In genomic region chr5:181191526-181192336, GRCh38 we compare ENCODE assay signal across 1 cellular context.
TF ChIP-seq lines count a peak whose summit lies in the region.

No MANE protein-coding gene starts in this region.

TF ChIP-seq in K562, 482 proteins besides CTCF, POLR2A, EP300 and RAD21 (continues in another document):
- TF ChIP-seq RNF2 (IDR thresholded peaks at IDR 0.05) = peak; percentile 75
- peak; percentile 78 for TF ChIP-seq NFIC (IDR thresholded peaks at IDR 0.05)
- no peak for TF ChIP-seq HNRNPUL1 (IDR thresholded peaks at IDR 0.05; ENCODE audit: low read length)
- TF ChIP-seq BHLHE40 (IDR thresholded peaks at IDR 0.05; ENCODE audit: low read length) = peak; percentile 84
- no peak for TF ChIP-seq ZNF76 (CRISPR knock-in tag; IDR thresholded peaks at IDR 0.05; ENCODE audit: borderline replicate concordance)
- peak; percentile 53; the same call in 1 of the 2 replicates for TF ChIP-seq GTF2F1 (IDR thresholded peaks at IDR 0.05; ENCODE audit: low read depth, low read length)
- TF ChIP-seq FOXJ2 (tag; IDR thresholded peaks at IDR 0.05) = peak; percentile 87
- no peak for TF ChIP-seq ZFP1 (CRISPR knock-in tag; IDR thresholded peaks at IDR 0.05)
- peak; percentile 85 for TF ChIP-seq BDP1 (IDR thresholded peaks at IDR 0.05; ENCODE audit: insufficient read depth, insufficient read length)
- TF ChIP-seq TRIM24 (IDR thresholded peaks at IDR 0.05) = peak in 1 of 2 experiments; percentile 62; a peak in 1 of 4 replicates
- TF ChIP-seq MTA1 (IDR thresholded peaks at IDR 0.05; ENCODE audit: borderline replicate concordance) = peak; percentile 25; the same call in 1 of the 2 replicates
- no peak for TF ChIP-seq ZNF212 (CRISPR knock-in tag; IDR thresholded peaks at IDR 0.05)
- no peak for TF ChIP-seq SLC30A9 (CRISPR knock-in tag; IDR thresholded peaks at IDR 0.05)
- TF ChIP-seq CBX3 (IDR thresholded peaks at IDR 0.05; ENCODE audit: borderline replicate concordance in 1 of 2, low read length in 2 of 2) = peak in 1 of 2 experiments; percentile 15; a peak in 1 of 3 replicates
- peak; percentile 80 for TF ChIP-seq HNRNPLL (IDR thresholded peaks at IDR 0.05; ENCODE audit: low read depth, low read length, poor library complexity, severe bottlenecking)
- peak; percentile 76; the same call in 1 of the 2 replicates for TF ChIP-seq BRD4 (IDR thresholded peaks at IDR 0.05)
- TF ChIP-seq SPI1 (IDR thresholded peaks at IDR 0.05; ENCODE audit: borderline replicate concordance, low read depth, low read length) = peak; percentile 55
- peak; percentile 45; the same call in 1 of the 2 replicates for TF ChIP-seq E2F3 (CRISPR knock-in tag; IDR thresholded peaks at IDR 0.05)
- TF ChIP-seq, protein P1, sequence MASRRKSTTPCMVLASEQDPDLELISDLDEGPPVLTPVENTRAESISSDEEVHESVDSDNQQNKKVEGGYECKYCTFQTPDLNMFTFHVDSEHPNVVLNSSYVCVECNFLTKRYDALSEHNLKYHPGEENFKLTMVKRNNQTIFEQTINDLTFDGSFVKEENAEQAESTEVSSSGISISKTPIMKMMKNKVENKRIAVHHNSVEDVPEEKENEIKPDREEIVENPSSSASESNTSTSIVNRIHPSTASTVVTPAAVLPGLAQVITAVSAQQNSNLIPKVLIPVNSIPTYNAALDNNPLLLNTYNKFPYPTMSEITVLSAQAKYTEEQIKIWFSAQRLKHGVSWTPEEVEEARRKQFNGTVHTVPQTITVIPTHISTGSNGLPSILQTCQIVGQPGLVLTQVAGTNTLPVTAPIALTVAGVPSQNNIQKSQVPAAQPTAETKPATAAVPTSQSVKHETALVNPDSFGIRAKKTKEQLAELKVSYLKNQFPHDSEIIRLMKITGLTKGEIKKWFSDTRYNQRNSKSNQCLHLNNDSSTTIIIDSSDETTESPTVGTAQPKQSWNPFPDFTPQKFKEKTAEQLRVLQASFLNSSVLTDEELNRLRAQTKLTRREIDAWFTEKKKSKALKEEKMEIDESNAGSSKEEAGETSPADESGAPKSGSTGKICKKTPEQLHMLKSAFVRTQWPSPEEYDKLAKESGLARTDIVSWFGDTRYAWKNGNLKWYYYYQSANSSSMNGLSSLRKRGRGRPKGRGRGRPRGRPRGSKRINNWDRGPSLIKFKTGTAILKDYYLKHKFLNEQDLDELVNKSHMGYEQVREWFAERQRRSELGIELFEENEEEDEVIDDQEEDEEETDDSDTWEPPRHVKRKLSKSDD (conservative IDR thresholded peaks at IDR 0.05; ENCODE audit: low read length) = peak; percentile 48; the same call in 1 of the 2 replicates
- no peak for TF ChIP-seq NCOA1 (IDR thresholded peaks at IDR 0.05; ENCODE audit: low read depth)
- no peak for TF ChIP-seq TAF1 (IDR thresholded peaks at IDR 0.05; ENCODE audit: control insufficient read depth, extremely low read depth, insufficient read depth, low read length, severe bottlenecking)
- TF ChIP-seq RB1 (IDR thresholded peaks at IDR 0.05; ENCODE audit: low read depth) = peak; percentile 86
- TF ChIP-seq, protein P2, sequence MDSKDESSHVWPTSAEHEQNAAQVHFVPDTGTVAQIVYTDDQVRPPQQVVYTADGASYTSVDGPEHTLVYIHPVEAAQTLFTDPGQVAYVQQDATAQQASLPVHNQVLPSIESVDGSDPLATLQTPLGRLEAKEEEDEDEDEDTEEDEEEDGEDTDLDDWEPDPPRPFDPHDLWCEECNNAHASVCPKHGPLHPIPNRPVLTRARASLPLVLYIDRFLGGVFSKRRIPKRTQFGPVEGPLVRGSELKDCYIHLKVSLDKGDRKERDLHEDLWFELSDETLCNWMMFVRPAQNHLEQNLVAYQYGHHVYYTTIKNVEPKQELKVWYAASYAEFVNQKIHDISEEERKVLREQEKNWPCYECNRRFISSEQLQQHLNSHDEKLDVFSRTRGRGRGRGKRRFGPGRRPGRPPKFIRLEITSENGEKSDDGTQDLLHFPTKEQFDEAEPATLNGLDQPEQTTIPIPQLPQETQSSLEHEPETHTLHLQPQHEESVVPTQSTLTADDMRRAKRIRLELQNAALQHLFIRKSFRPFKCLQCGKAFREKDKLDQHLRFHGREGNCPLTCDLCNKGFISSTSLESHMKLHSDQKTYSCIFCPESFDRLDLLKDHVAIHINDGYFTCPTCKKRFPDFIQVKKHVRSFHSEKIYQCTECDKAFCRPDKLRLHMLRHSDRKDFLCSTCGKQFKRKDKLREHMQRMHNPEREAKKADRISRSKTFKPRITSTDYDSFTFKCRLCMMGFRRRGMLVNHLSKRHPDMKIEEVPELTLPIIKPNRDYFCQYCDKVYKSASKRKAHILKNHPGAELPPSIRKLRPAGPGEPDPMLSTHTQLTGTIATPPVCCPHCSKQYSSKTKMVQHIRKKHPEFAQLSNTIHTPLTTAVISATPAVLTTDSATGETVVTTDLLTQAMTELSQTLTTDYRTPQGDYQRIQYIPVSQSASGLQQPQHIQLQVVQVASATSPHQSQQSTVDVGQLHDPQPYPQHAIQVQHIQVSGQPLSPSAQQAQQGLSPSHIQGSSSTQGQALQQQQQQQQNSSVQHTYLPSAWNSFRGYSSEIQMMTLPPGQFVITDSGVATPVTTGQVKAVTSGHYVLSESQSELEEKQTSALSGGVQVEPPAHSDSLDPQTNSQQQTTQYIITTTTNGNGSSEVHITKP (IDR thresholded peaks at IDR 0.05; ENCODE audit: partially characterized antibody) = peak; percentile 41
- TF ChIP-seq NR4A1 (CRISPR knock-in tag; IDR thresholded peaks at IDR 0.05) = no peak
- TF ChIP-seq NR4A1 (tag; IDR thresholded peaks at IDR 0.05) = 0 out of 2 replicates have a peak, but pooled peaks have one; percentile 21
- TF ChIP-seq CTBP1 (IDR thresholded peaks at IDR 0.05; ENCODE audit: borderline replicate concordance) = peak; percentile 99
- no peak for TF ChIP-seq ZNF551 (CRISPR knock-in tag; IDR thresholded peaks at IDR 0.05)
- TF ChIP-seq ETV1 (tag; conservative IDR thresholded peaks at IDR 0.05; ENCODE audit: low read depth) = peak; percentile 72
- TF ChIP-seq, protein P3, sequence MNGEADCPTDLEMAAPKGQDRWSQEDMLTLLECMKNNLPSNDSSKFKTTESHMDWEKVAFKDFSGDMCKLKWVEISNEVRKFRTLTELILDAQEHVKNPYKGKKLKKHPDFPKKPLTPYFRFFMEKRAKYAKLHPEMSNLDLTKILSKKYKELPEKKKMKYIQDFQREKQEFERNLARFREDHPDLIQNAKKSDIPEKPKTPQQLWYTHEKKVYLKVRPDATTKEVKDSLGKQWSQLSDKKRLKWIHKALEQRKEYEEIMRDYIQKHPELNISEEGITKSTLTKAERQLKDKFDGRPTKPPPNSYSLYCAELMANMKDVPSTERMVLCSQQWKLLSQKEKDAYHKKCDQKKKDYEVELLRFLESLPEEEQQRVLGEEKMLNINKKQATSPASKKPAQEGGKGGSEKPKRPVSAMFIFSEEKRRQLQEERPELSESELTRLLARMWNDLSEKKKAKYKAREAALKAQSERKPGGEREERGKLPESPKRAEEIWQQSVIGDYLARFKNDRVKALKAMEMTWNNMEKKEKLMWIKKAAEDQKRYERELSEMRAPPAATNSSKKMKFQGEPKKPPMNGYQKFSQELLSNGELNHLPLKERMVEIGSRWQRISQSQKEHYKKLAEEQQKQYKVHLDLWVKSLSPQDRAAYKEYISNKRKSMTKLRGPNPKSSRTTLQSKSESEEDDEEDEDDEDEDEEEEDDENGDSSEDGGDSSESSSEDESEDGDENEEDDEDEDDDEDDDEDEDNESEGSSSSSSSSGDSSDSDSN (IDR thresholded peaks at IDR 0.05; ENCODE audit: borderline replicate concordance in 1 of 2, low read depth in 2 of 2, low read length in 2 of 2) = peak; percentile 27 to 54; a peak in 1 of 4 replicates
- TF ChIP-seq HNRNPH1 (optimal IDR thresholded peaks at IDR 0.05; ENCODE audit: low read depth, low read length) = no peak
- peak; percentile 82 for TF ChIP-seq VEZF1 (CRISPR knock-in tag; IDR thresholded peaks at IDR 0.05)
- 0 out of 2 replicates have a peak, but pooled peaks have one; percentile 35 for TF ChIP-seq ZBTB26 (CRISPR knock-in tag; IDR thresholded peaks at IDR 0.05)
- TF ChIP-seq TSHZ1 (CRISPR knock-in tag; IDR thresholded peaks at IDR 0.05) = no peak
- peak; percentile 85 for TF ChIP-seq ELF2 (CRISPR knock-in tag; IDR thresholded peaks at IDR 0.05)
- TF ChIP-seq, protein P4, sequence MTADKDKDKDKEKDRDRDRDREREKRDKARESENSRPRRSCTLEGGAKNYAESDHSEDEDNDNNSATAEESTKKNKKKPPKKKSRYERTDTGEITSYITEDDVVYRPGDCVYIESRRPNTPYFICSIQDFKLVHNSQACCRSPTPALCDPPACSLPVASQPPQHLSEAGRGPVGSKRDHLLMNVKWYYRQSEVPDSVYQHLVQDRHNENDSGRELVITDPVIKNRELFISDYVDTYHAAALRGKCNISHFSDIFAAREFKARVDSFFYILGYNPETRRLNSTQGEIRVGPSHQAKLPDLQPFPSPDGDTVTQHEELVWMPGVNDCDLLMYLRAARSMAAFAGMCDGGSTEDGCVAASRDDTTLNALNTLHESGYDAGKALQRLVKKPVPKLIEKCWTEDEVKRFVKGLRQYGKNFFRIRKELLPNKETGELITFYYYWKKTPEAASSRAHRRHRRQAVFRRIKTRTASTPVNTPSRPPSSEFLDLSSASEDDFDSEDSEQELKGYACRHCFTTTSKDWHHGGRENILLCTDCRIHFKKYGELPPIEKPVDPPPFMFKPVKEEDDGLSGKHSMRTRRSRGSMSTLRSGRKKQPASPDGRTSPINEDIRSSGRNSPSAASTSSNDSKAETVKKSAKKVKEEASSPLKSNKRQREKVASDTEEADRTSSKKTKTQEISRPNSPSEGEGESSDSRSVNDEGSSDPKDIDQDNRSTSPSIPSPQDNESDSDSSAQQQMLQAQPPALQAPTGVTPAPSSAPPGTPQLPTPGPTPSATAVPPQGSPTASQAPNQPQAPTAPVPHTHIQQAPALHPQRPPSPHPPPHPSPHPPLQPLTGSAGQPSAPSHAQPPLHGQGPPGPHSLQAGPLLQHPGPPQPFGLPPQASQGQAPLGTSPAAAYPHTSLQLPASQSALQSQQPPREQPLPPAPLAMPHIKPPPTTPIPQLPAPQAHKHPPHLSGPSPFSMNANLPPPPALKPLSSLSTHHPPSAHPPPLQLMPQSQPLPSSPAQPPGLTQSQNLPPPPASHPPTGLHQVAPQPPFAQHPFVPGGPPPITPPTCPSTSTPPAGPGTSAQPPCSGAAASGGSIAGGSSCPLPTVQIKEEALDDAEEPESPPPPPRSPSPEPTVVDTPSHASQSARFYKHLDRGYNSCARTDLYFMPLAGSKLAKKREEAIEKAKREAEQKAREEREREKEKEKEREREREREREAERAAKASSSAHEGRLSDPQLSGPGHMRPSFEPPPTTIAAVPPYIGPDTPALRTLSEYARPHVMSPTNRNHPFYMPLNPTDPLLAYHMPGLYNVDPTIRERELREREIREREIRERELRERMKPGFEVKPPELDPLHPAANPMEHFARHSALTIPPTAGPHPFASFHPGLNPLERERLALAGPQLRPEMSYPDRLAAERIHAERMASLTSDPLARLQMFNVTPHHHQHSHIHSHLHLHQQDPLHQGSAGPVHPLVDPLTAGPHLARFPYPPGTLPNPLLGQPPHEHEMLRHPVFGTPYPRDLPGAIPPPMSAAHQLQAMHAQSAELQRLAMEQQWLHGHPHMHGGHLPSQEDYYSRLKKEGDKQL (CRISPR knock-in tag; IDR thresholded peaks at IDR 0.05; ENCODE audit: borderline replicate concordance) = peak; percentile 31; the same call in 1 of the 2 replicates
- TF ChIP-seq PHF8 (IDR thresholded peaks at IDR 0.05; ENCODE audit: borderline replicate concordance, low read length) = peak; percentile 65; the same call in 1 of the 2 replicates
- TF ChIP-seq ZNF589 (CRISPR knock-in tag; IDR thresholded peaks at IDR 0.05; ENCODE audit: low read depth) = peak; percentile 76
- TF ChIP-seq LCOR (CRISPR knock-in tag; IDR thresholded peaks at IDR 0.05) = peak; percentile 77; the same call in 1 of the 2 replicates
- peak; percentile 100 for TF ChIP-seq TBP (optimal IDR thresholded peaks at IDR 0.05; ENCODE audit: low read depth, low read length)
- peak; percentile 78 for TF ChIP-seq RBBP5 (IDR thresholded peaks at IDR 0.05; ENCODE audit: borderline replicate concordance, insufficient read depth, low read length, poor library complexity, severe bottlenecking)
- TF ChIP-seq NELFE (IDR thresholded peaks at IDR 0.05; ENCODE audit: insufficient read depth, insufficient read length) = no peak
- TF ChIP-seq POLR2B (IDR thresholded peaks at IDR 0.05; ENCODE audit: low read depth, partially characterized antibody) = peak; percentile 30
- TF ChIP-seq KLF16 (IDR thresholded peaks at IDR 0.05) = no peak
